Comparison of ENCODE assay signal across 2 cellular contexts in the genomic region with DNA sequence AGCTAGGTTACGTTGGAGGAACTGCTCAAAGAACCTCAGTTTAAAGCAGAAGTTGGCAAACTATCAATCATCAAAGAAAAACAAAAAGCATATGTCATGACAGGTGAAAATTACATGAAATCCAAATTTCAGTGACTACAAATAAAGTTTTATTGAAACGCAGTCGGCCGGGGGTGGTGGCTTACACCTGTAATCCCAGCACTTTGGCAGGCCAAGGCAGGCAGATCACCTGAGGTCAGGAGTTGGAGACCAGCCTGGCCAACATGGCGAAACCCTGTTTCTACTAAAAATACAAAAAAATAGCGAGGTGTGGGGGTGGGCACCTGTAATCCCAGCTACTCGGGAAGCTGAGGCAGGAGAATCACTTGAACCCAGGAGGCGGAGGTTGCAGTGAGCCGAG.
TF ChIP-seq lines count a peak whose summit lies in the region.

No MANE protein-coding gene starts in this region.

TF ChIP-seq in K562, 482 proteins besides CTCF, POLR2A, EP300 and RAD21:
- TF ChIP-seq ZBTB40 (IDR thresholded peaks at IDR 0.05): peak; percentile 84
- peak; percentile 82 for TF ChIP-seq ZBTB40 (CRISPR knock-in tag; IDR thresholded peaks at IDR 0.05)

TF ChIP-seq in HepG2, 621 proteins besides CTCF, POLR2A, EP300 and RAD21:
- 0 out of 2 replicates have a peak, but pooled peaks have one; percentile 25 for TF ChIP-seq ZBTB40 (IDR thresholded peaks at IDR 0.05)
- peak; percentile 93 for TF ChIP-seq ZBTB40 (CRISPR knock-in tag; IDR thresholded peaks at IDR 0.05)
TF ChIP-seq in HepG2: peak in this region for 1; not testable (repeated sequence) for 620.
